1 cellular context compared by ENCODE assay signal in genomic region chr5:27472000-27472763, GRCh38.
A peak's percentile ranks its signal among the peaks of the same experiment; 100 is the strongest.
TF ChIP-seq lines count a peak whose summit lies in the region.

No MANE protein-coding gene starts in this region.

TF ChIP-seq in HepG2, 621 proteins besides CTCF, POLR2A, EP300 and RAD21 (continued from another document and continues in another):
- TF ChIP-seq USF2 (IDR thresholded peaks at IDR 0.05; ENCODE audit: low read depth, low read length) (no peak), USF2 (CRISPR knock-in tag; IDR thresholded peaks at IDR 0.05; ENCODE audit: borderline replicate concordance) (no peak), ZNF878 (CRISPR knock-in tag; IDR thresholded peaks at IDR 0.05) (no peak), MYC (CRISPR knock-in tag; IDR thresholded peaks at IDR 0.05; ENCODE audit: borderline replicate concordance) (peak; percentile 47; the same call in 1 of the 2 replicates), ZBTB21 (CRISPR knock-in tag; IDR thresholded peaks at IDR 0.05) (no peak), JARID2 (CRISPR knock-in tag; IDR thresholded peaks at IDR 0.05; ENCODE audit: insufficient replicate concordance) (peak; percentile 51), ZNF891 (CRISPR knock-in tag; IDR thresholded peaks at IDR 0.05) (no peak), ZNF362 (CRISPR knock-in tag; IDR thresholded peaks at IDR 0.05; ENCODE audit: borderline replicate concordance) (no peak), HOXA7 (CRISPR knock-in tag; IDR thresholded peaks at IDR 0.05) (no peak), REPIN1 (CRISPR knock-in tag; IDR thresholded peaks at IDR 0.05; ENCODE audit: borderline replicate concordance, low read depth) (peak; percentile 22; the same call in 1 of the 2 replicates), TRIM24 (CRISPR knock-in tag; IDR thresholded peaks at IDR 0.05) (no peak), ZNF670 (CRISPR knock-in tag; IDR thresholded peaks at IDR 0.05; ENCODE audit: borderline replicate concordance) (no peak), HDAC1 (CRISPR knock-in tag; IDR thresholded peaks at IDR 0.05) (peak; percentile 58; the same call in 1 of the 2 replicates), RFX3 (CRISPR knock-in tag; IDR thresholded peaks at IDR 0.05) (no peak), POLR2AphosphoS5 (IDR thresholded peaks at IDR 0.05; ENCODE audit: low read depth, low read length) (peak; percentile 92), ZNF615 (CRISPR knock-in tag; IDR thresholded peaks at IDR 0.05; ENCODE audit: borderline replicate concordance) (no peak), ZNF280B (CRISPR knock-in tag; IDR thresholded peaks at IDR 0.05; ENCODE audit: borderline replicate concordance) (no peak), HNF4G (IDR thresholded peaks at IDR 0.05; ENCODE audit: borderline replicate concordance, low read depth, low read length) (no peak), HNF4G (CRISPR knock-in tag; IDR thresholded peaks at IDR 0.05; ENCODE audit: borderline replicate concordance, low read depth) (no peak), ZNF773 (CRISPR knock-in tag; IDR thresholded peaks at IDR 0.05; ENCODE audit: borderline replicate concordance) (no peak), ERF (CRISPR knock-in tag; IDR thresholded peaks at IDR 0.05) (peak; percentile 65), ETV5 (CRISPR knock-in tag; IDR thresholded peaks at IDR 0.05; ENCODE audit: borderline replicate concordance) (peak; percentile 25; the same call in 1 of the 2 replicates), SAP130 (CRISPR knock-in tag; IDR thresholded peaks at IDR 0.05; ENCODE audit: low read depth) (peak; percentile 85), SRSF9 (IDR thresholded peaks at IDR 0.05; ENCODE audit: borderline replicate concordance, insufficient read depth, low read depth, low read length, poor library complexity, severe bottlenecking) (no peak), DNMT1 (CRISPR knock-in tag; IDR thresholded peaks at IDR 0.05) (no peak), NPAS2 (CRISPR knock-in tag; IDR thresholded peaks at IDR 0.05; ENCODE audit: borderline replicate concordance) (no peak), ZNF292 (CRISPR knock-in tag; IDR thresholded peaks at IDR 0.05; ENCODE audit: borderline replicate concordance, low read depth) (no peak), NFKBIZ (CRISPR knock-in tag; IDR thresholded peaks at IDR 0.05) (no peak), ZFAT (CRISPR knock-in tag; conservative IDR thresholded peaks at IDR 0.05) (no peak), ZNF337 (CRISPR knock-in tag; IDR thresholded peaks at IDR 0.05; ENCODE audit: borderline replicate concordance, low read depth) (0 out of 2 replicates have a peak, but pooled peaks have one; percentile 34), ZSCAN25 (CRISPR knock-in tag; IDR thresholded peaks at IDR 0.05) (peak; percentile 61; the same call in 1 of the 2 replicates), POGZ (CRISPR knock-in tag; IDR thresholded peaks at IDR 0.05) (peak; percentile 90), ZNF44 (CRISPR knock-in tag; IDR thresholded peaks at IDR 0.05) (no peak), CBX5 (CRISPR knock-in tag; IDR thresholded peaks at IDR 0.05; ENCODE audit: borderline replicate concordance) (peak; percentile 39; the same call in 1 of the 2 replicates), ZNF20 (CRISPR knock-in tag; IDR thresholded peaks at IDR 0.05) (peak; percentile 24; the same call in 1 of the 2 replicates), DPF2 (CRISPR knock-in tag; IDR thresholded peaks at IDR 0.05; ENCODE audit: borderline replicate concordance, low read depth) (no peak), CENPT (CRISPR knock-in tag; IDR thresholded peaks at IDR 0.05; ENCODE audit: low read depth) (no peak), MED8 (CRISPR knock-in tag; IDR thresholded peaks at IDR 0.05; ENCODE audit: insufficient replicate concordance) (peak; percentile 45), RFXANK (CRISPR knock-in tag; IDR thresholded peaks at IDR 0.05) (peak; percentile 58; the same call in 1 of the 2 replicates), ZNF672 (CRISPR knock-in tag; IDR thresholded peaks at IDR 0.05) (no peak), ZNF235 (CRISPR knock-in tag; IDR thresholded peaks at IDR 0.05; ENCODE audit: borderline replicate concordance) (no peak), TAF1 (CRISPR knock-in tag; IDR thresholded peaks at IDR 0.05) (peak; percentile 87), RAD51 (IDR thresholded peaks at IDR 0.05; ENCODE audit: borderline replicate concordance) (no peak), TEAD2 (CRISPR knock-in tag; IDR thresholded peaks at IDR 0.05) (no peak), YY1 (IDR thresholded peaks at IDR 0.05; ENCODE audit: insufficient read depth, insufficient replicate concordance, low read depth, low read length) (peak; percentile 7), ZNF816 (CRISPR knock-in tag; IDR thresholded peaks at IDR 0.05; ENCODE audit: borderline replicate concordance) (peak; percentile 76; the same call in 1 of the 2 replicates), ZNF326 (CRISPR knock-in tag; IDR thresholded peaks at IDR 0.05; ENCODE audit: borderline replicate concordance) (no peak), MAX (IDR thresholded peaks at IDR 0.05) (peak; percentile 28; the same call in 1 of the 2 replicates), KLF16 (CRISPR knock-in tag; IDR thresholded peaks at IDR 0.05) (peak in 1 of 2 experiments; percentile 63; a peak in 1 of 4 replicates), ZNF792 (CRISPR knock-in tag; IDR thresholded peaks at IDR 0.05) (peak; percentile 47; the same call in 1 of the 2 replicates), RORA (CRISPR knock-in tag; IDR thresholded peaks at IDR 0.05) (peak; percentile 88; the same call in 1 of the 2 replicates), ZNF567 (CRISPR knock-in tag; IDR thresholded peaks at IDR 0.05; ENCODE audit: borderline replicate concordance) (no peak), SP1 (IDR thresholded peaks at IDR 0.05) (no peak), SP1 (CRISPR knock-in tag; IDR thresholded peaks at IDR 0.05) (no peak; the same call in 1 of the 2 replicates), MATR3 (CRISPR knock-in tag; IDR thresholded peaks at IDR 0.05) (no peak), ZNF687 (CRISPR knock-in tag; IDR thresholded peaks at IDR 0.05) (peak; percentile 56), AKAP8 (CRISPR knock-in tag; IDR thresholded peaks at IDR 0.05) (no peak), ZNF639 (CRISPR knock-in tag; conservative IDR thresholded peaks at IDR 0.05) (no peak), ZNF557 (CRISPR knock-in tag; IDR thresholded peaks at IDR 0.05) (no peak), ATRX (CRISPR knock-in tag; IDR thresholded peaks at IDR 0.05; ENCODE audit: borderline replicate concordance) (no peak), DNMT3B (CRISPR knock-in tag; conservative IDR thresholded peaks at IDR 0.05) (no peak), ZNF709 (CRISPR knock-in tag; IDR thresholded peaks at IDR 0.05) (peak; percentile 78), ZMYM4 (CRISPR knock-in tag; IDR thresholded peaks at IDR 0.05) (peak; percentile 97), TGIF2 (CRISPR knock-in tag; IDR thresholded peaks at IDR 0.05) (peak; percentile 58; the same call in 1 of the 2 replicates), ZNF446 (CRISPR knock-in tag; IDR thresholded peaks at IDR 0.05) (0 out of 2 replicates have a peak, but pooled peaks have one; percentile 46), ZKSCAN5 (CRISPR knock-in tag; IDR thresholded peaks at IDR 0.05) (no peak), MEIS1 (CRISPR knock-in tag; IDR thresholded peaks at IDR 0.05; ENCODE audit: borderline replicate concordance) (no peak), PHF21A (CRISPR knock-in tag; IDR thresholded peaks at IDR 0.05) (peak; percentile 64; the same call in 1 of the 2 replicates)
